ENCODE assay signal across 13 cellular contexts in genomic region chr11:77213029-77213579, GRCh38.
A peak's percentile ranks its signal among the peaks of the same experiment; 100 is the strongest.
DNase-seq lines count a peak whose midpoint lies in the region; ATAC-seq and TF ChIP-seq lines count a peak whose summit lies in the region.
"Had no signal": no experiment of that assay in that cellular context is flagged by ENCODE, and none has a peak within 500 bp of the region (broad histone marks: within the 10 kb centered on the region; RNA-seq: fewer than 3 reads in every experiment).

No MANE protein-coding gene starts in this region.

- H3K27ac Mint-ChIP-seq in activated CD8-positive, alpha-beta memory T cell treated with anti-CD3 and anti-CD28 coated beads, Interleukin-2, amount 10 ng/mL, durations not matched to agents 7 days and 5 days, result no peak overlapping the region

- DNase-seq in activated CD8-positive, alpha-beta memory T cell treated with anti-CD3 and anti-CD28 coated beads, Interleukin-2, amount 10 ng/mL, durations not matched to agents 7 days and 5 days, result peak; percentile 36
- no peak for DNase-seq in activated CD8-positive, alpha-beta memory T cell treated with anti-CD3 and anti-CD28 coated beads, Interleukin-2, amount 50 U/mL, for 4 hours
- DNase-seq in GM13976 (ENCODE audit: low spot score) (peak; percentile 16), coronary artery (ENCODE audit: low spot score) (peak; percentile 58), mesenteric fat pad (ENCODE audit: low spot score) (peak; percentile 59), SIG-M5 treated with dmso at 0.1 percent for 504 hours (lab: John Stamatoyannopoulos, UW; ENCODE audit: unreplicated experiment) (no peak), NCI-H1930 (lab: John Stamatoyannopoulos, UW) (no peak)
- DNase-seq: AML-193, DMS53 had no signal

- no peaks in the 10 kb centered on the region for H3K36me3 Mint-ChIP-seq in activated CD8-positive, alpha-beta memory T cell treated with anti-CD3 and anti-CD28 coated beads, Interleukin-2, amount 10 ng/mL, durations not matched to agents 7 days and 5 days

- no peak for ATAC-seq in activated CD8-positive, alpha-beta memory T cell treated with anti-CD3 and anti-CD28 coated beads, Interleukin-2, amount 10 ng/mL, durations not matched to agents 7 days and 5 days
- no peak for ATAC-seq in GM19463 (IDR thresholded peaks at IDR 0.05; ENCODE audit: unreplicated experiment)
- ATAC-seq: GM12878, HCT116 had no signal

- no peak overlapping the region for H3K4me3 Mint-ChIP-seq in activated CD8-positive, alpha-beta memory T cell treated with anti-CD3 and anti-CD28 coated beads, Interleukin-2, amount 10 ng/mL, durations not matched to agents 7 days and 5 days

- peaks cover 4% of the 10 kb centered on the region for H3K27me3 Mint-ChIP-seq in activated CD8-positive, alpha-beta memory T cell treated with anti-CD3 and anti-CD28 coated beads, Interleukin-2, amount 10 ng/mL, durations not matched to agents 7 days and 5 days

- no peaks in the 10 kb centered on the region for H3K9me3 Mint-ChIP-seq in activated CD8-positive, alpha-beta memory T cell treated with anti-CD3 and anti-CD28 coated beads, Interleukin-2, amount 10 ng/mL, durations not matched to agents 7 days and 5 days (ENCODE audit: low read depth)

- CTCF ChIA-PET in activated CD8-positive, alpha-beta memory T cell treated with anti-CD3 and anti-CD28 coated beads, Interleukin-2, amount 10 ng/mL, durations not matched to agents 7 days and 5 days (lab: Charles Lee), result no interaction called here

- in situ Hi-C loops in GM13976 (cut with MboI; ENCODE audit: low sequenced_read_pairs, unreplicated experiment), result no loop called here

- no peak overlapping the region for H3K4me3 ChIP-seq in coronary artery
- H3K4me3 ChIP-seq: BLaER1, GM12878 had no signal

- TF ChIP-seq CTCF in GM13976 (IDR thresholded peaks at IDR 0.05; ENCODE audit: borderline replicate concordance, control extremely low read depth, extremely low read depth, insufficient read depth, missing control alignments) (no peak), coronary artery (IDR thresholded peaks at IDR 0.05) (no peak)

- no peaks in the 10 kb centered on the region for H3K4me1 Mint-ChIP-seq in activated CD8-positive, alpha-beta memory T cell treated with anti-CD3 and anti-CD28 coated beads, Interleukin-2, amount 10 ng/mL, durations not matched to agents 7 days and 5 days

- no peak overlapping the region for H3K27ac ChIP-seq in coronary artery
- H3K27ac ChIP-seq: BLaER1 had no signal

Comparison
In these comparisons a context has a peak if more than half of its experiments do, and no peak if none do; other contexts are left out.
1. DNase-seq: peak in activated CD8-positive, alpha-beta memory T cell treated with anti-CD3 and anti-CD28 coated beads, Interleukin-2, amount 10 ng/mL, durations not matched to agents 7 days and 5 days (single experiment), GM13976 (single experiment), coronary artery (single experiment) and mesenteric fat pad (single experiment); none in activated CD8-positive, alpha-beta memory T cell treated with anti-CD3 and anti-CD28 coated beads, Interleukin-2, amount 50 U/mL, for 4 hours (single experiment), SIG-M5 treated with dmso at 0.1 percent for 504 hours (single experiment) and NCI-H1930 (0 of 2).